ENCODE assay signal across 12 cellular contexts in genomic region chr1:154745286-154745731, GRCh38.
DNase-seq lines count a peak whose midpoint lies in the region; ATAC-seq and TF ChIP-seq lines count a peak whose summit lies in the region.
"Had no signal": no experiment of that assay in that cellular context is flagged by ENCODE, and none has a peak within 500 bp of the region (broad histone marks: within the 10 kb centered on the region; RNA-seq: fewer than 3 reads in every experiment).

No MANE protein-coding gene starts in this region.

- peak overlapping the region; percentile 1 for H3K4me3 Mint-ChIP-seq in activated T-cell treated with anti-CD3 and anti-CD28 coated beads, Interleukin-2, amount 50 U/mL, for 24 hours
- no peak overlapping the region for H3K4me3 Mint-ChIP-seq in stimulated activated naive CD8-positive, alpha-beta T cell treated with anti-CD3 and anti-CD28 coated beads, Interleukin-15, Interleukin-2, amounts not matched to agents 100 ng/mL and 50 ng/mL, for 24 hours

- POLR2A ChIA-PET in PC-3 (lab: Charles Lee; ENCODE audit: unreplicated experiment): no interaction called here

- H3K4me2 ChIP-seq in PC-3 (ENCODE audit: low read length): no peak overlapping the region

- no peak overlapping the region for H2AFZ ChIP-seq in PC-3 (ENCODE audit: low read length)

- no peaks in the 10 kb centered on the region for H3K36me3 Mint-ChIP-seq in activated T-cell treated with anti-CD3 and anti-CD28 coated beads, Interleukin-2, amount 50 U/mL, for 24 hours (ENCODE audit: low read depth)
- no peaks in the 10 kb centered on the region for H3K36me3 Mint-ChIP-seq in stimulated activated naive CD8-positive, alpha-beta T cell treated with anti-CD3 and anti-CD28 coated beads, Interleukin-15, Interleukin-2, amounts not matched to agents 100 ng/mL and 50 ng/mL, for 24 hours (ENCODE audit: low read depth)

- 55 to 67% (median 60%) methylated on average over 5 of the region's 5 CpGs for WGBS in heart left ventricle, 4 donors

- peaks cover 3% of the 10 kb centered on the region for H3K27me3 Mint-ChIP-seq in activated T-cell treated with anti-CD3 and anti-CD28 coated beads, Interleukin-2, amount 50 U/mL, for 24 hours
- H3K27me3 Mint-ChIP-seq in stimulated activated naive CD8-positive, alpha-beta T cell treated with anti-CD3 and anti-CD28 coated beads, Interleukin-15, Interleukin-2, amounts not matched to agents 100 ng/mL and 50 ng/mL, for 24 hours: no peaks in the 10 kb centered on the region

- H3K4me1 ChIP-seq in right atrium auricular region: peaks cover 0 to 31% of the 10 kb centered on the region in 2 donors
- peaks cover 0 to 52% (median 27%) of the 10 kb centered on the region in 12 donors for H3K4me1 ChIP-seq in heart left ventricle
- no peaks in the 10 kb centered on the region for H3K4me1 ChIP-seq in PC-3 (ENCODE audit: insufficient read depth, low read length)

- H3K27ac ChIP-seq in right atrium auricular region: no peak overlapping the region
- peak overlapping the region in 1 of 12 donors; percentile 13 for H3K27ac ChIP-seq in heart left ventricle
- H3K27ac ChIP-seq in PC-3 (ENCODE audit: low read length): no peak overlapping the region

- no peaks in the 10 kb centered on the region for H3K9me2 ChIP-seq in PC-3 (replicated peaks; ENCODE audit: low read length)

- no peak for TF ChIP-seq CTCF in right atrium auricular region (IDR thresholded peaks at IDR 0.05)
- TF ChIP-seq CTCF in heart left ventricle (IDR thresholded peaks at IDR 0.05): no peak
- no peak for TF ChIP-seq CTCF in PC-3 (conservative IDR thresholded peaks at IDR 0.05; ENCODE audit: low read depth, low read length)

- intact Hi-C loops in Right ventricle myocardium inferior (cut with DNase I): no loop called here
- intact Hi-C loops in heart left ventricle (cut with DNase I): loop anchor here in 1 of 10 donors (10.0 kb wide), 1 partner anchor 61 kb away; no protein-coding TSS in a partner anchor
- intact Hi-C loops in PC-3 (cut with micrococcal nuclease): no loop called here

- peaks cover 72% of the 10 kb centered on the region for H3K4me1 Mint-ChIP-seq in activated T-cell treated with anti-CD3 and anti-CD28 coated beads, Interleukin-2, amount 50 U/mL, for 24 hours (ENCODE audit: low read depth)
- H3K4me1 Mint-ChIP-seq in stimulated activated naive CD8-positive, alpha-beta T cell treated with anti-CD3 and anti-CD28 coated beads, Interleukin-15, Interleukin-2, amounts not matched to agents 100 ng/mL and 50 ng/mL, for 24 hours (ENCODE audit: low read depth): peaks cover 64% of the 10 kb centered on the region

- TF ChIP-seq POLR2A in heart left ventricle (IDR thresholded peaks at IDR 0.05): no peak

- H3K27ac Mint-ChIP-seq in activated T-cell treated with anti-CD3 and anti-CD28 coated beads, Interleukin-2, amount 50 U/mL, for 24 hours: no peak overlapping the region
- peak overlapping the region; percentile 27 for H3K27ac Mint-ChIP-seq in stimulated activated naive CD8-positive, alpha-beta T cell treated with anti-CD3 and anti-CD28 coated beads, Interleukin-15, Interleukin-2, amounts not matched to agents 100 ng/mL and 50 ng/mL, for 24 hours
- H3K27ac Mint-ChIP-seq: naive B cell had no signal

- H3K27me3 ChIP-seq in right atrium auricular region (no peaks in the 10 kb centered on the region), heart left ventricle (no peaks in the 10 kb centered on the region), PC-3 (ENCODE audit: low read length) (peaks cover 83% of the 10 kb centered on the region)
- H3K27me3 ChIP-seq: MG63 had no signal

- H3K9ac ChIP-seq in PC-3 (ENCODE audit: low read length): no peak overlapping the region

- CTCF ChIA-PET in PC-3 (lab: Charles Lee): no interaction called here

- no peak overlapping the region for H3K4me3 ChIP-seq in right atrium auricular region
- H3K4me3 ChIP-seq in heart left ventricle: no peak overlapping the region
- H3K4me3 ChIP-seq in PC-3 (ENCODE audit: low read length): no peak overlapping the region
- H3K4me3 ChIP-seq: MG63 had no signal

- BruUV-seq in PC-3 (replicated peaks; lab: Mats Ljungman, UMichigan): no TSS peak

- ATAC-seq in Right ventricle myocardium inferior: peak; percentile 90
- peak; percentile 64 to 84 (median 77) for ATAC-seq in heart left ventricle
- ATAC-seq in GM21723 (IDR thresholded peaks at IDR 0.05; ENCODE audit: unreplicated experiment): no peak
- no peak for ATAC-seq in PC-3

- no peaks in the 10 kb centered on the region for H4K20me1 ChIP-seq in PC-3 (ENCODE audit: low read length)

- H3K36me3 ChIP-seq in right atrium auricular region: no peaks in the 10 kb centered on the region
- H3K36me3 ChIP-seq in heart left ventricle: no peaks in the 10 kb centered on the region
- H3K36me3 ChIP-seq in PC-3 (ENCODE audit: low read depth, low read length): no peaks in the 10 kb centered on the region
- H3K36me3 ChIP-seq: MG63 had no signal

- H3K9me3 ChIP-seq in right atrium auricular region: no peaks in the 10 kb centered on the region
- peaks cover 0 to 9% (median 0%) of the 10 kb centered on the region in 12 donors for H3K9me3 ChIP-seq in heart left ventricle
- no peaks in the 10 kb centered on the region for H3K9me3 ChIP-seq in PC-3 (ENCODE audit: low read length)
- H3K9me3 ChIP-seq: MG63 had no signal

- no peaks in the 10 kb centered on the region for H3K79me2 ChIP-seq in PC-3 (ENCODE audit: low read length)

- peaks cover 4% of the 10 kb centered on the region for H3K9me3 Mint-ChIP-seq in activated T-cell treated with anti-CD3 and anti-CD28 coated beads, Interleukin-2, amount 50 U/mL, for 24 hours
- no peaks in the 10 kb centered on the region for H3K9me3 Mint-ChIP-seq in stimulated activated naive CD8-positive, alpha-beta T cell treated with anti-CD3 and anti-CD28 coated beads, Interleukin-15, Interleukin-2, amounts not matched to agents 100 ng/mL and 50 ng/mL, for 24 hours

- H3F3A ChIP-seq in PC-3 (ENCODE audit: low read length, unreplicated experiment): no peaks in the 10 kb centered on the region

- no peak for DNase-seq in Right ventricle myocardium inferior (ENCODE audit: missing footprints)
- DNase-seq in right atrium auricular region (ENCODE audit: low spot score): no peak
- DNase-seq in activated T-cell treated with anti-CD3 and anti-CD28 coated beads, Interleukin-2, amount 50 U/mL, for 24 hours: no peak
- peak in 4 of 5 donors; percentile 62 to 80 (median 68) for DNase-seq in heart left ventricle
- DNase-seq in SK-N-DZ (ENCODE audit: low spot score): no peak
- DNase-seq in PC-3: no peak
- DNase-seq: MG63, naive B cell, NCI-H2171 treated with DMSO at 0.1 percent for 48 hours, OCI-M1 had no signal

Comparison
In these comparisons a context has a peak if more than half of its experiments do, and no peak if none do; other contexts are left out.
1. DNase-seq: peak in heart left ventricle (4 of 5); none in Right ventricle myocardium inferior (single experiment), right atrium auricular region (single experiment), activated T-cell treated with anti-CD3 and anti-CD28 coated beads, Interleukin-2, amount 50 U/mL, for 24 hours (single experiment), SK-N-DZ (single experiment) and PC-3 (single experiment).
2. ATAC-seq: peak in Right ventricle myocardium inferior (single experiment) and heart left ventricle (4 of 4); none in GM21723 (single experiment) and PC-3 (single experiment).